In the genomic region with DNA sequence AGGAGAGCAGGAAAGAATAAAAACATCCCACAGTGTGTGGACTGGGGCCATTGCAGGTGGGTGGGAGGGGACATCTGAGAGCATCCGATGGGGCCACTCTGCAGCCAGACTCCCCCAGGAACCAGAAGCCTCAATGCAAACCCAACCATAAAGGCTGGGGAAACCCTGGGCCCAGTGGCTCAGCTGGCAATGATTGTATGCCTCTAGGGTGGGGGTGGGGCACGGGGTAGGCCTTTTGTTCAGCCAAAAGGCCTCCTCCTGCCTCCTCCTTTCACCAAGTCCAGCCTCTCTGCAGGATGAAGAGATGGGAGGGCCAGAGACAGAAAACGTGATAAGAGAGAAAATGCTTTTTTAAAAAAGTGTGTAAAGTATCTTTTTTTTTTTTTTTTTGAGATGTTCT, we compare ENCODE assay signal across 2 cellular contexts.
TF ChIP-seq lines count a peak whose summit lies in the region.

No MANE protein-coding gene starts in this region.

TF ChIP-seq in GM23338, 12 proteins besides CTCF, POLR2A, EP300 and RAD21:
- TF ChIP-seq STAT1 (IDR thresholded peaks at IDR 0.05; ENCODE audit: unreplicated experiment): no peak
- no peak for TF ChIP-seq POLR2AphosphoS5 (IDR thresholded peaks at IDR 0.05; ENCODE audit: low read depth)
- TF ChIP-seq, protein P1, sequence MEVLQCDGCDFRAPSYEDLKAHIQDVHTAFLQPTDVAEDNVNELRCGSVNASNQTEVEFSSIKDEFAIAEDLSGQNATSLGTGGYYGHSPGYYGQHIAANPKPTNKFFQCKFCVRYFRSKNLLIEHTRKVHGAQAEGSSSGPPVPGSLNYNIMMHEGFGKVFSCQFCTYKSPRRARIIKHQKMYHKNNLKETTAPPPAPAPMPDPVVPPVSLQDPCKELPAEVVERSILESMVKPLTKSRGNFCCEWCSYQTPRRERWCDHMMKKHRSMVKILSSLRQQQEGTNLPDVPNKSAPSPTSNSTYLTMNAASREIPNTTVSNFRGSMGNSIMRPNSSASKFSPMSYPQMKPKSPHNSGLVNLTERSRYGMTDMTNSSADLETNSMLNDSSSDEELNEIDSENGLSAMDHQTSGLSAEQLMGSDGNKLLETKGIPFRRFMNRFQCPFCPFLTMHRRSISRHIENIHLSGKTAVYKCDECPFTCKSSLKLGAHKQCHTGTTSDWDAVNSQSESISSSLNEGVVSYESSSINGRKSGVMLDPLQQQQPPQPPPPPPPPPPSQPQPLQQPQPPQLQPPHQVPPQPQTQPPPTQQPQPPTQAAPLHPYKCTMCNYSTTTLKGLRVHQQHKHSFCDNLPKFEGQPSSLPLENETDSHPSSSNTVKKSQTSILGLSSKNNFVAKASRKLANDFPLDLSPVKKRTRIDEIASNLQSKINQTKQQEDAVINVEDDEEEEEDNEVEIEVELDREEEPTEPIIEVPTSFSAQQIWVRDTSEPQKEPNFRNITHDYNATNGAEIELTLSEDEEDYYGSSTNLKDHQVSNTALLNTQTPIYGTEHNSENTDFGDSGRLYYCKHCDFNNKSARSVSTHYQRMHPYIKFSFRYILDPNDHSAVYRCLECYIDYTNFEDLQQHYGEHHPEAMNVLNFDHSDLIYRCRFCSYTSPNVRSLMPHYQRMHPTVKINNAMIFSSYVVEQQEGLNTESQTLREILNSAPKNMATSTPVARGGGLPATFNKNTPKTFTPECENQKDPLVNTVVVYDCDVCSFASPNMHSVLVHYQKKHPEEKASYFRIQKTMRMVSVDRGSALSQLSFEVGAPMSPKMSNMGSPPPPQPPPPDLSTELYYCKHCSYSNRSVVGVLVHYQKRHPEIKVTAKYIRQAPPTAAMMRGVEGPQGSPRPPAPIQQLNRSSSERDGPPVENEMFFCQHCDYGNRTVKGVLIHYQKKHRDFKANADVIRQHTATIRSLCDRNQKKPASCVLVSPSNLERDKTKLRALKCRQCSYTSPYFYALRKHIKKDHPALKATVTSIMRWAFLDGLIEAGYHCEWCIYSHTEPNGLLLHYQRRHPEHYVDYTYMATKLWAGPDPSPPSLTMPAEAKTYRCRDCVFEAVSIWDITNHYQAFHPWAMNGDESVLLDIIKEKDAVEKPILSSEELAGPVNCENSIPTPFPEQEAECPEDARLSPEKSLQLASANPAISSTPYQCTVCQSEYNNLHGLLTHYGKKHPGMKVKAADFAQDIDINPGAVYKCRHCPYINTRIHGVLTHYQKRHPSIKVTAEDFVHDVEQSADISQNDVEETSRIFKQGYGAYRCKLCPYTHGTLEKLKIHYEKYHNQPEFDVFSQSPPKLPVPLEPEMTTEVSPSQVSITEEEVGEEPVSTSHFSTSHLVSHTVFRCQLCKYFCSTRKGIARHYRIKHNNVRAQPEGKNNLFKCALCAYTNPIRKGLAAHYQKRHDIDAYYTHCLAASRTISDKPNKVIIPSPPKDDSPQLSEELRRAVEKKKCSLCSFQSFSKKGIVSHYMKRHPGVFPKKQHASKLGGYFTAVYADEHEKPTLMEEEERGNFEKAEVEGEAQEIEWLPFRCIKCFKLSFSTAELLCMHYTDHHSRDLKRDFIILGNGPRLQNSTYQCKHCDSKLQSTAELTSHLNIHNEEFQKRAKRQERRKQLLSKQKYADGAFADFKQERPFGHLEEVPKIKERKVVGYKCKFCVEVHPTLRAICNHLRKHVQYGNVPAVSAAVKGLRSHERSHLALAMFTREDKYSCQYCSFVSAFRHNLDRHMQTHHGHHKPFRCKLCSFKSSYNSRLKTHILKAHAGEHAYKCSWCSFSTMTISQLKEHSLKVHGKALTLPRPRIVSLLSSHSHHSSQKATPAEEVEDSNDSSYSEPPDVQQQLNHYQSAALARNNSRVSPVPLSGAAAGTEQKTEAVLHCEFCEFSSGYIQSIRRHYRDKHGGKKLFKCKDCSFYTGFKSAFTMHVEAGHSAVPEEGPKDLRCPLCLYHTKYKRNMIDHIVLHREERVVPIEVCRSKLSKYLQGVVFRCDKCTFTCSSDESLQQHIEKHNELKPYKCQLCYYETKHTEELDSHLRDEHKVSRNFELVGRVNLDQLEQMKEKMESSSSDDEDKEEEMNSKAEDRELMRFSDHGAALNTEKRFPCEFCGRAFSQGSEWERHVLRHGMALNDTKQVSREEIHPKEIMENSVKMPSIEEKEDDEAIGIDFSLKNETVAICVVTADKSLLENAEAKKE (CRISPR knock-in tag; IDR thresholded peaks at IDR 0.05): no peak
- TF ChIP-seq EZH2phosphoT487 (IDR thresholded peaks at IDR 0.05; ENCODE audit: unreplicated experiment): no peak
- no peak for TF ChIP-seq JUNB (IDR thresholded peaks at IDR 0.05; ENCODE audit: unreplicated experiment)
- no peak for TF ChIP-seq CREB1 (CRISPR knock-in tag; IDR thresholded peaks at IDR 0.05; ENCODE audit: low read depth)
- no peak for TF ChIP-seq EZH2 (IDR thresholded peaks at IDR 0.05; ENCODE audit: low read depth, unreplicated experiment)
- no peak for TF ChIP-seq ZNF114 (CRISPR knock-in tag; IDR thresholded peaks at IDR 0.05)
- TF ChIP-seq NANOG (IDR thresholded peaks at IDR 0.05; ENCODE audit: borderline replicate concordance): no peak

TF ChIP-seq in GM12878, 131 proteins besides CTCF, POLR2A, EP300 and RAD21:
- TF ChIP-seq IRF4 (IDR thresholded peaks at IDR 0.05; ENCODE audit: low read depth, low read length) (no peak), SMAD5 (IDR thresholded peaks at IDR 0.05; ENCODE audit: low read depth) (no peak), SMARCA5 (IDR thresholded peaks at IDR 0.05) (no peak), HDGF (IDR thresholded peaks at IDR 0.05) (no peak), NBN (IDR thresholded peaks at IDR 0.05) (no peak), GABPA (IDR thresholded peaks at IDR 0.05; ENCODE audit: low read depth) (no peak), EED (IDR thresholded peaks at IDR 0.05; ENCODE audit: low read depth) (0 out of 2 replicates have a peak, but pooled peaks have one; percentile 23), RB1 (IDR thresholded peaks at IDR 0.05; ENCODE audit: borderline replicate concordance) (no peak), CBX5 (IDR thresholded peaks at IDR 0.05; ENCODE audit: low read depth) (no peak), TCF7 (IDR thresholded peaks at IDR 0.05; ENCODE audit: borderline replicate concordance) (no peak), RUNX3 (IDR thresholded peaks at IDR 0.05; ENCODE audit: low read length) (peak; percentile 31), CEBPB (IDR thresholded peaks at IDR 0.05; ENCODE audit: borderline replicate concordance in 1 of 2, low read depth in 2 of 2, low read length in 2 of 2) (no peak), GATAD2B (conservative IDR thresholded peaks at IDR 0.05; ENCODE audit: low read depth) (no peak)
- TF ChIP-seq, protein P2, sequence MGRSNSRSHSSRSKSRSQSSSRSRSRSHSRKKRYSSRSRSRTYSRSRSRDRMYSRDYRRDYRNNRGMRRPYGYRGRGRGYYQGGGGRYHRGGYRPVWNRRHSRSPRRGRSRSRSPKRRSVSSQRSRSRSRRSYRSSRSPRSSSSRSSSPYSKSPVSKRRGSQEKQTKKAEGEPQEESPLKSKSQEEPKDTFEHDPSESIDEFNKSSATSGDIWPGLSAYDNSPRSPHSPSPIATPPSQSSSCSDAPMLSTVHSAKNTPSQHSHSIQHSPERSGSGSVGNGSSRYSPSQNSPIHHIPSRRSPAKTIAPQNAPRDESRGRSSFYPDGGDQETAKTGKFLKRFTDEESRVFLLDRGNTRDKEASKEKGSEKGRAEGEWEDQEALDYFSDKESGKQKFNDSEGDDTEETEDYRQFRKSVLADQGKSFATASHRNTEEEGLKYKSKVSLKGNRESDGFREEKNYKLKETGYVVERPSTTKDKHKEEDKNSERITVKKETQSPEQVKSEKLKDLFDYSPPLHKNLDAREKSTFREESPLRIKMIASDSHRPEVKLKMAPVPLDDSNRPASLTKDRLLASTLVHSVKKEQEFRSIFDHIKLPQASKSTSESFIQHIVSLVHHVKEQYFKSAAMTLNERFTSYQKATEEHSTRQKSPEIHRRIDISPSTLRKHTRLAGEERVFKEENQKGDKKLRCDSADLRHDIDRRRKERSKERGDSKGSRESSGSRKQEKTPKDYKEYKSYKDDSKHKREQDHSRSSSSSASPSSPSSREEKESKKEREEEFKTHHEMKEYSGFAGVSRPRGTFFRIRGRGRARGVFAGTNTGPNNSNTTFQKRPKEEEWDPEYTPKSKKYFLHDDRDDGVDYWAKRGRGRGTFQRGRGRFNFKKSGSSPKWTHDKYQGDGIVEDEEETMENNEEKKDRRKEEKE (IDR thresholded peaks at IDR 0.05): no peak
- TF ChIP-seq, protein P3, sequence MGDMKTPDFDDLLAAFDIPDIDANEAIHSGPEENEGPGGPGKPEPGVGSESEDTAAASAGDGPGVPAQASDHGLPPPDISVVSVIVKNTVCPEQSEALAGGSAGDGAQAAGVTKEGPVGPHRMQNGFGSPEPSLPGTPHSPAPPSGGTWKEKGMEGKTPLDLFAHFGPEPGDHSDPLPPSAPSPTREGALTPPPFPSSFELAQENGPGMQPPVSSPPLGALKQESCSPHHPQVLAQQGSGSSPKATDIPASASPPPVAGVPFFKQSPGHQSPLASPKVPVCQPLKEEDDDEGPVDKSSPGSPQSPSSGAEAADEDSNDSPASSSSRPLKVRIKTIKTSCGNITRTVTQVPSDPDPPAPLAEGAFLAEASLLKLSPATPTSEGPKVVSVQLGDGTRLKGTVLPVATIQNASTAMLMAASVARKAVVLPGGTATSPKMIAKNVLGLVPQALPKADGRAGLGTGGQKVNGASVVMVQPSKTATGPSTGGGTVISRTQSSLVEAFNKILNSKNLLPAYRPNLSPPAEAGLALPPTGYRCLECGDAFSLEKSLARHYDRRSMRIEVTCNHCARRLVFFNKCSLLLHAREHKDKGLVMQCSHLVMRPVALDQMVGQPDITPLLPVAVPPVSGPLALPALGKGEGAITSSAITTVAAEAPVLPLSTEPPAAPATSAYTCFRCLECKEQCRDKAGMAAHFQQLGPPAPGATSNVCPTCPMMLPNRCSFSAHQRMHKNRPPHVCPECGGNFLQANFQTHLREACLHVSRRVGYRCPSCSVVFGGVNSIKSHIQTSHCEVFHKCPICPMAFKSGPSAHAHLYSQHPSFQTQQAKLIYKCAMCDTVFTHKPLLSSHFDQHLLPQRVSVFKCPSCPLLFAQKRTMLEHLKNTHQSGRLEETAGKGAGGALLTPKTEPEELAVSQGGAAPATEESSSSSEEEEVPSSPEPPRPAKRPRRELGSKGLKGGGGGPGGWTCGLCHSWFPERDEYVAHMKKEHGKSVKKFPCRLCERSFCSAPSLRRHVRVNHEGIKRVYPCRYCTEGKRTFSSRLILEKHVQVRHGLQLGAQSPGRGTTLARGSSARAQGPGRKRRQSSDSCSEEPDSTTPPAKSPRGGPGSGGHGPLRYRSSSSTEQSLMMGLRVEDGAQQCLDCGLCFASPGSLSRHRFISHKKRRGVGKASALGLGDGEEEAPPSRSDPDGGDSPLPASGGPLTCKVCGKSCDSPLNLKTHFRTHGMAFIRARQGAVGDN (IDR thresholded peaks at IDR 0.05): peak; percentile 63; the same call in 1 of the 2 replicates
